In the genomic region with DNA sequence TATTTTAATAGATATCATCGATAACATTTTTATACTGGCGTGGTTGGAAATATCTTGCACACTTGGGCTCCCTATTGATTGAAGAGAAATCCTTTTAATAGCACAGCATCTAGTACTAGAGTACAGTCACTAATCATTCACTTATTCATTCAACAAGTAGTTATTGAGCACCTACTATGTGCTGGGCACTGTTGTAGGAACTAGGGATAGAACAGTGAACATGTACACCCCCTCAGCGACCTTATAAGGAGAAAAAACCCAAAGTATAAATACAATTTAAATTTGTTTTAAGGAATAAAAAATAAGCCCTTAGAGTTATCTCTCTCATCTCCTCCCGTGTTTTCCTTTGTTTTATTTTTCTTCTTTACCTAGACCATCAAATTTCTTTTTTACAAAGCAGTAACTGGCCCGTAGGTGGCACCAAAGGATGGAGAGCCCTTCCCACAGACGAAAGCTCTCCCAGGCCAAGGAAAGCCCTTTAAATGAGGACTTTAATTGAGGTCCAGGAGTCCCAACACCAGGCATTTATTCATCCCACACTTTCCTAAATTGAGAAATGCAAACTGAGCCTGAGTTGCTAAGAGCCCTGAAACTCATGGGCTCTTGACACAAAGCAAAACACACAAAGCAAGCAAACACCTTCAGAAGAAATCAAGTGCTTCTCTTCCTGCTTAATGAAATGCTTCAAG, we compare ENCODE assay signal across 1 cellular context.
TF ChIP-seq lines count a peak whose summit lies in the region.

No MANE protein-coding gene starts in this region.

TF ChIP-seq in GM23338, 12 proteins besides CTCF, POLR2A, EP300 and RAD21 (continued from another document):
- TF ChIP-seq, protein P1, sequence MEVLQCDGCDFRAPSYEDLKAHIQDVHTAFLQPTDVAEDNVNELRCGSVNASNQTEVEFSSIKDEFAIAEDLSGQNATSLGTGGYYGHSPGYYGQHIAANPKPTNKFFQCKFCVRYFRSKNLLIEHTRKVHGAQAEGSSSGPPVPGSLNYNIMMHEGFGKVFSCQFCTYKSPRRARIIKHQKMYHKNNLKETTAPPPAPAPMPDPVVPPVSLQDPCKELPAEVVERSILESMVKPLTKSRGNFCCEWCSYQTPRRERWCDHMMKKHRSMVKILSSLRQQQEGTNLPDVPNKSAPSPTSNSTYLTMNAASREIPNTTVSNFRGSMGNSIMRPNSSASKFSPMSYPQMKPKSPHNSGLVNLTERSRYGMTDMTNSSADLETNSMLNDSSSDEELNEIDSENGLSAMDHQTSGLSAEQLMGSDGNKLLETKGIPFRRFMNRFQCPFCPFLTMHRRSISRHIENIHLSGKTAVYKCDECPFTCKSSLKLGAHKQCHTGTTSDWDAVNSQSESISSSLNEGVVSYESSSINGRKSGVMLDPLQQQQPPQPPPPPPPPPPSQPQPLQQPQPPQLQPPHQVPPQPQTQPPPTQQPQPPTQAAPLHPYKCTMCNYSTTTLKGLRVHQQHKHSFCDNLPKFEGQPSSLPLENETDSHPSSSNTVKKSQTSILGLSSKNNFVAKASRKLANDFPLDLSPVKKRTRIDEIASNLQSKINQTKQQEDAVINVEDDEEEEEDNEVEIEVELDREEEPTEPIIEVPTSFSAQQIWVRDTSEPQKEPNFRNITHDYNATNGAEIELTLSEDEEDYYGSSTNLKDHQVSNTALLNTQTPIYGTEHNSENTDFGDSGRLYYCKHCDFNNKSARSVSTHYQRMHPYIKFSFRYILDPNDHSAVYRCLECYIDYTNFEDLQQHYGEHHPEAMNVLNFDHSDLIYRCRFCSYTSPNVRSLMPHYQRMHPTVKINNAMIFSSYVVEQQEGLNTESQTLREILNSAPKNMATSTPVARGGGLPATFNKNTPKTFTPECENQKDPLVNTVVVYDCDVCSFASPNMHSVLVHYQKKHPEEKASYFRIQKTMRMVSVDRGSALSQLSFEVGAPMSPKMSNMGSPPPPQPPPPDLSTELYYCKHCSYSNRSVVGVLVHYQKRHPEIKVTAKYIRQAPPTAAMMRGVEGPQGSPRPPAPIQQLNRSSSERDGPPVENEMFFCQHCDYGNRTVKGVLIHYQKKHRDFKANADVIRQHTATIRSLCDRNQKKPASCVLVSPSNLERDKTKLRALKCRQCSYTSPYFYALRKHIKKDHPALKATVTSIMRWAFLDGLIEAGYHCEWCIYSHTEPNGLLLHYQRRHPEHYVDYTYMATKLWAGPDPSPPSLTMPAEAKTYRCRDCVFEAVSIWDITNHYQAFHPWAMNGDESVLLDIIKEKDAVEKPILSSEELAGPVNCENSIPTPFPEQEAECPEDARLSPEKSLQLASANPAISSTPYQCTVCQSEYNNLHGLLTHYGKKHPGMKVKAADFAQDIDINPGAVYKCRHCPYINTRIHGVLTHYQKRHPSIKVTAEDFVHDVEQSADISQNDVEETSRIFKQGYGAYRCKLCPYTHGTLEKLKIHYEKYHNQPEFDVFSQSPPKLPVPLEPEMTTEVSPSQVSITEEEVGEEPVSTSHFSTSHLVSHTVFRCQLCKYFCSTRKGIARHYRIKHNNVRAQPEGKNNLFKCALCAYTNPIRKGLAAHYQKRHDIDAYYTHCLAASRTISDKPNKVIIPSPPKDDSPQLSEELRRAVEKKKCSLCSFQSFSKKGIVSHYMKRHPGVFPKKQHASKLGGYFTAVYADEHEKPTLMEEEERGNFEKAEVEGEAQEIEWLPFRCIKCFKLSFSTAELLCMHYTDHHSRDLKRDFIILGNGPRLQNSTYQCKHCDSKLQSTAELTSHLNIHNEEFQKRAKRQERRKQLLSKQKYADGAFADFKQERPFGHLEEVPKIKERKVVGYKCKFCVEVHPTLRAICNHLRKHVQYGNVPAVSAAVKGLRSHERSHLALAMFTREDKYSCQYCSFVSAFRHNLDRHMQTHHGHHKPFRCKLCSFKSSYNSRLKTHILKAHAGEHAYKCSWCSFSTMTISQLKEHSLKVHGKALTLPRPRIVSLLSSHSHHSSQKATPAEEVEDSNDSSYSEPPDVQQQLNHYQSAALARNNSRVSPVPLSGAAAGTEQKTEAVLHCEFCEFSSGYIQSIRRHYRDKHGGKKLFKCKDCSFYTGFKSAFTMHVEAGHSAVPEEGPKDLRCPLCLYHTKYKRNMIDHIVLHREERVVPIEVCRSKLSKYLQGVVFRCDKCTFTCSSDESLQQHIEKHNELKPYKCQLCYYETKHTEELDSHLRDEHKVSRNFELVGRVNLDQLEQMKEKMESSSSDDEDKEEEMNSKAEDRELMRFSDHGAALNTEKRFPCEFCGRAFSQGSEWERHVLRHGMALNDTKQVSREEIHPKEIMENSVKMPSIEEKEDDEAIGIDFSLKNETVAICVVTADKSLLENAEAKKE (CRISPR knock-in tag; IDR thresholded peaks at IDR 0.05) = no peak
